Comparison of ENCODE assay signal across 33 cellular contexts in genomic region chr18:44643004-44643403, GRCh38.
"Had no signal": no experiment of that assay in that cellular context is flagged by ENCODE, and none has a peak within 500 bp of the region (broad histone marks: within the 10 kb centered on the region; RNA-seq: fewer than 3 reads in every experiment).

No MANE protein-coding gene starts in this region.

- H3K4me1 Mint-ChIP-seq: activated B cell treated with CpG ODN at 0.5 μM for 24 hours; activated CD4-positive, alpha-beta T cell treated with anti-CD3 and anti-CD28 coated beads, Interleukin-2, amount 10 ng/mL, durations not matched to agents 24 days and 14 days; activated naive CD4-positive, alpha-beta T cell treated with anti-CD3 and anti-CD28 coated beads, Interleukin-2, amount 10 ng/mL, durations not matched to agents 7 days and 5 days; activated naive CD4-positive, alpha-beta T cell treated with anti-CD3 and anti-CD28 coated beads, Interleukin-2, amount 50 U/mL, for 24 hours; activated naive CD8-positive, alpha-beta T cell treated with anti-CD3 and anti-CD28 coated beads, Interleukin-2, amount 10 ng/mL, durations not matched to agents 7 days and 5 days; activated naive CD8-positive, alpha-beta T cell treated with anti-CD3 and anti-CD28 coated beads, Interleukin-2, amount 50 U/mL, for 24 hours; activated T-helper 17 cell treated with anti-CD3 and anti-CD28 coated beads, Interleukin-2, amount 50 U/mL, for 72 hours had no signal

- H3K4me3 ChIP-seq: ascending aorta had no signal

- H3K27ac ChIP-seq: ascending aorta, VCaP had no signal

- H3K27me3 ChIP-seq: ascending aorta had no signal

- ATAC-seq: activated CD8-positive, alpha-beta T cell treated with anti-CD3 and anti-CD28 coated beads for 36 hours; activated naive CD8-positive, alpha-beta T cell treated with anti-CD3 and anti-CD28 coated beads, Interleukin-2, amount 50 U/mL, for 24 hours; activated T-cell treated with anti-CD3 and anti-CD28 coated beads, Interleukin-2, amount 50 U/mL, for 4 hours; activated T-cell treated with anti-CD3 and anti-CD28 coated beads, Interleukin-2, amount 50 U/mL, for 72 hours; activated T-helper 17 cell treated with anti-CD3 and anti-CD28 coated beads, Interleukin-2, amount 50 U/mL, for 72 hours had no signal

- DNase-seq: activated B cell treated with CpG ODN at 0.5 μM for 24 hours; activated CD4-positive, alpha-beta memory T cell treated with anti-CD3 and anti-CD28 coated beads for 36 hours; activated CD4-positive, alpha-beta T cell treated with anti-CD3 and anti-CD28 coated beads for 4 hours; activated CD4-positive, alpha-beta T cell treated with anti-CD3 and anti-CD28 coated beads, Interleukin-2, amount 10 ng/mL, durations not matched to agents 24 days and 14 days; activated CD4-positive, alpha-beta T cell treated with anti-CD3 and anti-CD28 coated beads, Interleukin-2, amount 50 U/mL, for 1 hour; activated CD4-positive, alpha-beta T cell treated with anti-CD3 and anti-CD28 coated beads, Interleukin-2, amount 50 U/mL, for 4 hours; activated CD4-positive, CD25-positive, alpha-beta regulatory T cell treated with anti-CD3 and anti-CD28 coated beads, Interleukin-2, amount 50 U/mL, for 72 hours; activated CD8-positive, alpha-beta memory T cell treated with anti-CD3 and anti-CD28 coated beads, Interleukin-2, amount 50 U/mL, for 4 hours; activated CD8-positive, alpha-beta T cell treated with anti-CD3 and anti-CD28 coated beads for 36 hours; activated effector memory CD4-positive, alpha-beta T cell treated with anti-CD3 and anti-CD28 coated beads, Interleukin-2, amount 50 U/mL, for 16 hours; activated naive CD4-positive, alpha-beta T cell treated with anti-CD3 and anti-CD28 coated beads, Interleukin-2, amount 10 ng/mL, durations not matched to agents 7 days and 5 days; activated naive CD4-positive, alpha-beta T cell treated with Interleukin-2 at 50 U/mL for 16 hours; activated naive CD8-positive, alpha-beta T cell treated with anti-CD3 and anti-CD28 coated beads, Interleukin-2, amount 10 ng/mL, durations not matched to agents 7 days and 5 days; activated naive CD8-positive, alpha-beta T cell treated with anti-CD3 and anti-CD28 coated beads, Interleukin-2, amount 50 U/mL, for 24 hours; activated T-cell treated with anti-CD3 and anti-CD28 coated beads for 4 hours; activated T-cell treated with anti-CD3 and anti-CD28 coated beads, Interleukin-2, amount 50 U/mL, for 1 hour; activated T-cell treated with anti-CD3 and anti-CD28 coated beads, Interleukin-2, amount 50 U/mL, for 4 hours; activated T-cell treated with anti-CD3 and anti-CD28 coated beads, Interleukin-2, amount 50 U/mL, for 72 hours; amygdala; anterior cingulate cortex; central memory CD4-positive, alpha-beta T cell; T-helper 1 cell; T-helper 2 cell; T-helper 9 cell had no signal

- H3K4me3 Mint-ChIP-seq: activated B cell treated with CpG ODN at 0.5 μM for 24 hours; activated CD4-positive, alpha-beta memory T cell treated with anti-CD3 and anti-CD28 coated beads for 36 hours; activated CD4-positive, alpha-beta T cell treated with anti-CD3 and anti-CD28 coated beads, Interleukin-2, amount 10 ng/mL, durations not matched to agents 24 days and 14 days; activated CD8-positive, alpha-beta T cell treated with anti-CD3 and anti-CD28 coated beads for 36 hours; activated naive CD4-positive, alpha-beta T cell treated with anti-CD3 and anti-CD28 coated beads, Interleukin-2, amount 10 ng/mL, durations not matched to agents 7 days and 5 days; activated naive CD4-positive, alpha-beta T cell treated with anti-CD3 and anti-CD28 coated beads, Interleukin-2, amount 50 U/mL, for 24 hours; activated naive CD8-positive, alpha-beta T cell; activated naive CD8-positive, alpha-beta T cell treated with anti-CD3 and anti-CD28 coated beads, Interleukin-2, amount 10 ng/mL, durations not matched to agents 7 days and 5 days; activated naive CD8-positive, alpha-beta T cell treated with anti-CD3 and anti-CD28 coated beads, Interleukin-2, amount 50 U/mL, for 24 hours; activated T-cell treated with anti-CD3 and anti-CD28 coated beads, Interleukin-2, amount 50 U/mL, for 4 hours; activated T-cell treated with anti-CD3 and anti-CD28 coated beads, Interleukin-2, amount 50 U/mL, for 72 hours; activated T-helper 1 cell treated with anti-CD3 and anti-CD28 coated beads, Interleukin-12 subunit alpha, Interleukin-12 subunit beta, Interleukin-2, Interleukin-4 antibody, amounts not matched to agents 30 ng/mL and 10 ng/mL and 1 ng/mL, durations not matched to agents 14 hours and 24 hours and 36 hours; activated T-helper 17 cell treated with anti-CD3 and anti-CD28 coated beads, Interleukin-2, amount 50 U/mL, for 72 hours; brain; T-helper 1 cell treated with Interleukin-12 subunit alpha and Interleukin-12 subunit beta and Interleukin-4 antibody, amounts not matched to agents 30 μg/mL and 1 μg/mL, for 36 hours; T-helper 2 cell treated with Interferon-gamma antibody and Interleukin-4, amounts not matched to agents 5 μg/mL and 100 μg/mL, for 36 hours had no signal

- H3K27me3 Mint-ChIP-seq: activated B cell treated with CpG ODN at 0.5 μM for 24 hours; activated naive CD4-positive, alpha-beta T cell treated with anti-CD3 and anti-CD28 coated beads, Interleukin-2, amount 10 ng/mL, durations not matched to agents 7 days and 5 days; activated naive CD8-positive, alpha-beta T cell had no signal

- H3K9me3 Mint-ChIP-seq: activated B cell treated with CpG ODN at 0.5 μM for 24 hours; activated CD4-positive, alpha-beta memory T cell treated with anti-CD3 and anti-CD28 coated beads for 36 hours; activated CD4-positive, alpha-beta T cell treated with anti-CD3 and anti-CD28 coated beads, Interleukin-2, amount 10 ng/mL, durations not matched to agents 24 days and 14 days; activated CD8-positive, alpha-beta T cell treated with anti-CD3 and anti-CD28 coated beads for 36 hours; activated naive CD4-positive, alpha-beta T cell treated with anti-CD3 and anti-CD28 coated beads, Interleukin-2, amount 10 ng/mL, durations not matched to agents 7 days and 5 days; activated naive CD8-positive, alpha-beta T cell treated with anti-CD3 and anti-CD28 coated beads, Interleukin-2, amount 10 ng/mL, durations not matched to agents 7 days and 5 days; activated naive CD8-positive, alpha-beta T cell treated with anti-CD3 and anti-CD28 coated beads, Interleukin-2, amount 50 U/mL, for 24 hours; activated T-cell treated with anti-CD3 and anti-CD28 coated beads, Interleukin-2, amount 50 U/mL, for 4 hours; activated T-cell treated with anti-CD3 and anti-CD28 coated beads, Interleukin-2, amount 50 U/mL, for 72 hours; activated T-helper 1 cell treated with anti-CD3 and anti-CD28 coated beads, Interleukin-12 subunit alpha, Interleukin-12 subunit beta, Interleukin-2, Interleukin-4 antibody, amounts not matched to agents 30 ng/mL and 10 ng/mL and 1 ng/mL, durations not matched to agents 14 hours and 24 hours and 36 hours; activated T-helper 17 cell treated with anti-CD3 and anti-CD28 coated beads, Interleukin-2, amount 50 U/mL, for 72 hours; T-helper 1 cell treated with Interleukin-12 subunit alpha and Interleukin-12 subunit beta and Interleukin-4 antibody, amounts not matched to agents 30 μg/mL and 1 μg/mL, for 36 hours; T-helper 2 cell treated with Interferon-gamma antibody and Interleukin-4, amounts not matched to agents 5 μg/mL and 100 μg/mL, for 36 hours had no signal

- H3K4me1 ChIP-seq: ascending aorta had no signal

- H3K27ac Mint-ChIP-seq: activated B cell treated with CpG ODN at 0.5 μM for 24 hours; activated CD4-positive, alpha-beta memory T cell treated with anti-CD3 and anti-CD28 coated beads for 36 hours; activated CD4-positive, alpha-beta T cell treated with anti-CD3 and anti-CD28 coated beads, Interleukin-2, amount 10 ng/mL, durations not matched to agents 24 days and 14 days; activated CD8-positive, alpha-beta T cell treated with anti-CD3 and anti-CD28 coated beads for 36 hours; activated naive CD4-positive, alpha-beta T cell treated with anti-CD3 and anti-CD28 coated beads, Interleukin-2, amount 10 ng/mL, durations not matched to agents 7 days and 5 days; activated naive CD4-positive, alpha-beta T cell treated with anti-CD3 and anti-CD28 coated beads, Interleukin-2, amount 50 U/mL, for 24 hours; activated naive CD8-positive, alpha-beta T cell; activated naive CD8-positive, alpha-beta T cell treated with anti-CD3 and anti-CD28 coated beads, Interleukin-2, amount 10 ng/mL, durations not matched to agents 7 days and 5 days; activated naive CD8-positive, alpha-beta T cell treated with anti-CD3 and anti-CD28 coated beads, Interleukin-2, amount 50 U/mL, for 24 hours; activated T-cell treated with anti-CD3 and anti-CD28 coated beads, Interleukin-2, amount 50 U/mL, for 72 hours; activated T-helper 1 cell treated with anti-CD3 and anti-CD28 coated beads, Interleukin-12 subunit alpha, Interleukin-12 subunit beta, Interleukin-2, Interleukin-4 antibody, amounts not matched to agents 30 ng/mL and 10 ng/mL and 1 ng/mL, durations not matched to agents 14 hours and 24 hours and 36 hours; activated T-helper 17 cell treated with anti-CD3 and anti-CD28 coated beads, Interleukin-2, amount 50 U/mL, for 72 hours; brain; T-helper 1 cell treated with Interleukin-12 subunit alpha and Interleukin-12 subunit beta and Interleukin-4 antibody, amounts not matched to agents 30 μg/mL and 1 μg/mL, for 36 hours; T-helper 2 cell treated with Interferon-gamma antibody and Interleukin-4, amounts not matched to agents 5 μg/mL and 100 μg/mL, for 36 hours had no signal

- H3K36me3 Mint-ChIP-seq: activated CD4-positive, alpha-beta memory T cell treated with anti-CD3 and anti-CD28 coated beads for 36 hours; activated naive CD4-positive, alpha-beta T cell treated with anti-CD3 and anti-CD28 coated beads, Interleukin-2, amount 10 ng/mL, durations not matched to agents 7 days and 5 days; activated naive CD4-positive, alpha-beta T cell treated with anti-CD3 and anti-CD28 coated beads, Interleukin-2, amount 50 U/mL, for 24 hours; activated naive CD8-positive, alpha-beta T cell; activated naive CD8-positive, alpha-beta T cell treated with anti-CD3 and anti-CD28 coated beads, Interleukin-2, amount 10 ng/mL, durations not matched to agents 7 days and 5 days; brain had no signal
